Comparison of ENCODE assay signal across 8 cellular contexts in the genomic region with DNA sequence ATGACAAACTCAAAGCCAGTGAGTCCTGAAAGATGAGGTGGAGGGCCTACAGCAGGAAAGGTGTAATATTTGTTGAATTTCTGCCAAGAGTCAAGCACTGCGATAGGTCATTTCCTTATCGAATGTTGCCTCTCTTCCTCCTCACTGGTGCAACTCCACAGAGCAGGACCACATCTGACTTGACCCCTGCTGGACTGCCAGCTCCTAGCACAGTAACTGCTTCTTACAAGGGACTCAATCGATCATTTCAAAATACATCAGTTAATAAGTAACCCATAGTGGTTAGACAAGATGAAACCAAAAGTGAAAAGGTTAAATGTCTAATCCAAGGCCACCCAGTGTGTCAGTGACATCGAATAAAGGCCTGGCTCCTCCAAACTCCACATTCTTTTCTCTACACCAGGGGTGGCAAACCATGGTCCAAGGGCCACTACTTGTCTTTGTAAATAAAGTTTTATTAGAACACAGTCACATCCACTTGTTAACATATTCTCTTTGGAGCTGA.
A peak's percentile ranks its signal among the peaks of the same experiment; 100 is the strongest.
DNase-seq lines count a peak whose midpoint lies in the region; ATAC-seq lines count a peak whose summit lies in the region.

No MANE protein-coding gene starts in this region.

- H3K4me3 Mint-ChIP-seq in activated CD4-positive, alpha-beta T cell treated with anti-CD3 and anti-CD28 coated beads for 36 hours, result no peak overlapping the region

- H3K4me1 Mint-ChIP-seq in activated CD4-positive, alpha-beta T cell treated with anti-CD3 and anti-CD28 coated beads for 36 hours, result no peaks in the 10 kb centered on the region

- no peaks in the 10 kb centered on the region for H3K9me3 Mint-ChIP-seq in activated CD4-positive, alpha-beta T cell treated with anti-CD3 and anti-CD28 coated beads for 36 hours (ENCODE audit: low read depth)

- peak; percentile 38 for DNase-seq in kidney glomerular epithelial cell (lab: John Stamatoyannopoulos, UW)
- no peak for DNase-seq in activated naive CD4-positive, alpha-beta T cell treated with anti-CD3 and anti-CD28 coated beads, Interleukin-2, amount 50 U/mL, for 16 hours
- DNase-seq in NCI-H1694 treated with DMSO at 0.1 percent for 48 hours (lab: John Stamatoyannopoulos, UW), result no peak
- no peak for DNase-seq in activated CD4-positive, alpha-beta T cell treated with anti-CD3 and anti-CD28 coated beads for 36 hours
- DNase-seq in T-helper 9 cell, result no peak

- POLR2A ChIA-PET in activated CD4-positive, alpha-beta T cell treated with anti-CD3 and anti-CD28 coated beads for 36 hours (lab: Charles Lee), result no interaction called here

- no peaks in the 10 kb centered on the region for H3K36me3 Mint-ChIP-seq in activated CD4-positive, alpha-beta T cell treated with anti-CD3 and anti-CD28 coated beads for 36 hours (ENCODE audit: low read depth)

- no peak overlapping the region for H3K27ac Mint-ChIP-seq in activated CD4-positive, alpha-beta T cell treated with anti-CD3 and anti-CD28 coated beads for 36 hours

- ATAC-seq in GM18499 (IDR thresholded peaks at IDR 0.05; ENCODE audit: insufficient read depth, unreplicated experiment) (peak; percentile 59), GM21619 (IDR thresholded peaks at IDR 0.05; ENCODE audit: unreplicated experiment) (peak; percentile 91), HG03469 (IDR thresholded peaks at IDR 0.05; ENCODE audit: unreplicated experiment) (peak; percentile 82)
- ATAC-seq in activated CD4-positive, alpha-beta T cell treated with anti-CD3 and anti-CD28 coated beads for 36 hours, result no peak

- intact Hi-C loops in activated CD4-positive, alpha-beta T cell treated with anti-CD3 and anti-CD28 coated beads for 36 hours (cut with DNase I, micrococcal nuclease), result no loop called here

- CTCF ChIA-PET in activated CD4-positive, alpha-beta T cell treated with anti-CD3 and anti-CD28 coated beads for 36 hours (lab: Charles Lee), result no interaction called here

- peaks cover 4% of the 10 kb centered on the region for H3K27me3 Mint-ChIP-seq in activated CD4-positive, alpha-beta T cell treated with anti-CD3 and anti-CD28 coated beads for 36 hours
